1 cellular context compared by ENCODE assay signal in the genomic region with DNA sequence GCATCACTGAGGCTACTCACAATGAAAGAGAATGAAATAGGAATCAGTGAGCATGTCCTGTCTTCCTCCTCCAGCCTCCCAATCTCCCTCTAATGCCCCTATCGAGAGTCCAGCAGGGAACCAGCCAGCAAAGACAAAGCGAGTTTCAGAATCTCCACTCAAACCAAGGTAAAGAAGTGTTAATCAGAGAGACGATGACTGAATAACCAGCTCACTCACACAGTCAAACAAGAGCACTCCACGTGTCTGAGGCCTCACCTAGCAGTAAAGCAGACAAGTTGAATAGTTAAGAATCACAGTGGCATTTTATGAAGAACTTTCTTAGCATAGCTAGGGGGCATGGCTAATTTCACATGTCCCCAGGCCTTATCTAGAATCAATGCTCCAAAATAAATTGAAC.
TF ChIP-seq lines count a peak whose summit lies in the region.

No MANE protein-coding gene starts in this region.

TF ChIP-seq in H1, 55 proteins besides CTCF, POLR2A, EP300 and RAD21:
- no peak for TF ChIP-seq TAF7 (optimal IDR thresholded peaks at IDR 0.05; ENCODE audit: borderline replicate concordance, low read depth, low read length)
